8 cellular contexts compared by ENCODE assay signal in genomic region chr7:6447589-6448210, GRCh38. TPM values are rescaled to one million over a fixed set of nuclear protein-coding genes. Genes with fewer than 3 reads are reported as not detected.
DNase-seq lines count a peak whose midpoint lies in the region; ATAC-seq and TF ChIP-seq lines count a peak whose summit lies in the region.

Gene DAGLB (minus strand): TSS chr7:6447954. CDS start chr7:6447842, 112 bp downstream.

- H3K4me3 ChIP-seq in spleen, result peak within 1 kb of the TSS; percentile 61 to 94 (median 88)

- no peaks in the 10 kb centered on the region for H3K27me3 ChIP-seq in spleen (replicated peaks in 1 of 7)

- peak within 1 kb of the TSS; percentile 75 to 93 (median 90) for H3K27ac ChIP-seq in spleen

- 0 to 1% (median 1%) methylated on average over 23 to 61 of the region's 61 CpGs for WGBS in spleen, 5 donors

- TF ChIP-seq CTCF in AG09319 (IDR thresholded peaks at IDR 0.05; ENCODE audit: low read depth, low read length) (no peak), spleen (IDR thresholded peaks at IDR 0.05 in 8 of 11, conservative IDR thresholded peaks at IDR 0.05 in 3 of 11) (peak in 2 of 11 experiments; percentile 25 to 28)

- TF ChIP-seq POLR2A in spleen (IDR thresholded peaks at IDR 0.05), result peak in 2 of 3 donors; percentile 22 to 72

- intact Hi-C loops in spleen (cut with DNase I; ENCODE audit: low total_unique reads), result no loop called here

- no peaks in the 10 kb centered on the region for H3K9me3 ChIP-seq in spleen

- ATAC-seq in GM19043 (IDR thresholded peaks at IDR 0.05; ENCODE audit: low read depth, unreplicated experiment) (peak; percentile 80), HG03354 (IDR thresholded peaks at IDR 0.05; ENCODE audit: poor library complexity, severe bottlenecking, unreplicated experiment) (peak; percentile 86)

- H3K4me1 ChIP-seq in spleen, result peaks cover 11 to 57% (median 33%) of the 10 kb centered on the region in 6 donors

- DNase-seq in AG09319 (ENCODE audit: extremely low read depth, low read depth) (peak; percentile 79), NCI-H446 (lab: John Stamatoyannopoulos, UW) (peak; percentile 95 to 98), inferior parietal cortex (ENCODE audit: extremely low spot score) (peak; percentile 93), spleen (peak; percentile 99)
- DNase-seq in activated CD4-positive, CD25-positive, alpha-beta regulatory T cell treated with anti-CD3 and anti-CD28 coated beads, Interleukin-2, amount 50 U/mL, for 16 hours (ENCODE audit: low read depth, low spot score), result peak; percentile 89
- peak; percentile 95 for DNase-seq in central memory CD4-positive, alpha-beta T cell

- H3K36me3 ChIP-seq in spleen, result peaks cover 3 to 33% (median 26%) of the 10 kb centered on the region in 6 donors

RNA-seq across cellular contexts. Expression of gene DAGLB, which starts in this region (rescaled TPM):
- total RNA-seq in spleen, result 10 to 100 TPM; 14.4 to 35.1 (median 25.3) TPM
- 10 to 100 TPM in 2 of 3 donors, 1 to 10 TPM in 1; 7.2 to 29.2 (median 18.4) TPM for polyA plus RNA-seq in spleen

Comparison
In these comparisons a context has a peak if more than half of its experiments do, and no peak if none do; other contexts are left out.
1. Peak in every context shown above with its lines: DNase-seq, ATAC-seq, H3K4me3 ChIP-seq and H3K27ac ChIP-seq.